ENCODE assay signal across 26 cellular contexts in genomic region chrX:155679715-155680114, GRCh38.
"Had no signal": no experiment of that assay in that cellular context is flagged by ENCODE, and none has a peak within 500 bp of the region (broad histone marks: within the 10 kb centered on the region; RNA-seq: fewer than 3 reads in every experiment).

No MANE protein-coding gene starts in this region.

- H3K36me3 Mint-ChIP-seq: naive thymus-derived CD8-positive, alpha-beta T cell; natural killer cell treated with Interleukin-12 subunit alpha and Interleukin-12 subunit beta and Interleukin-15 and Interleukin-18, amount 100 ng/mL, for 72 hours; stimulated activated effector memory CD8-positive, alpha-beta T cell treated with anti-CD3 and anti-CD28 coated beads, Interleukin-12 subunit alpha, Interleukin-12 subunit beta, amount 100 ng/mL, for 72 hours; stimulated activated naive B cell treated with anti-CD40 and anti-IgM and Interleukin-4, amounts not matched to agents 10 μg/mL and 1 μg/mL and 100 μg/mL, for 72 hours had no signal

- H3K27ac Mint-ChIP-seq: naive thymus-derived CD8-positive, alpha-beta T cell; natural killer cell treated with Interleukin-12 subunit alpha and Interleukin-12 subunit beta and Interleukin-15 and Interleukin-18, amount 100 ng/mL, for 72 hours; nephron progenitor cell; progenitor cell of endocrine pancreas; stimulated activated effector memory CD8-positive, alpha-beta T cell treated with anti-CD3 and anti-CD28 coated beads, Interleukin-12 subunit alpha, Interleukin-12 subunit beta, amount 100 ng/mL, for 72 hours; stimulated activated naive B cell treated with anti-CD40 and anti-IgM and Interleukin-4, amounts not matched to agents 10 μg/mL and 1 μg/mL and 100 μg/mL, for 72 hours; stimulated activated naive CD8-positive, alpha-beta T cell treated with anti-CD3 and anti-CD28 coated beads, Interleukin-15, Interleukin-2, amounts not matched to agents 100 ng/mL and 50 ng/mL, for 24 hours had no signal

- H3K9me3 Mint-ChIP-seq: natural killer cell treated with Interleukin-12 subunit alpha and Interleukin-12 subunit beta and Interleukin-15 and Interleukin-18, amount 100 ng/mL, for 72 hours; stimulated activated effector memory CD8-positive, alpha-beta T cell treated with anti-CD3 and anti-CD28 coated beads, Interleukin-12 subunit alpha, Interleukin-12 subunit beta, amount 100 ng/mL, for 72 hours; stimulated activated naive B cell treated with anti-CD40 and anti-IgM and Interleukin-4, amounts not matched to agents 10 μg/mL and 1 μg/mL and 100 μg/mL, for 72 hours; stimulated activated naive CD8-positive, alpha-beta T cell treated with anti-CD3 and anti-CD28 coated beads, Interleukin-15, Interleukin-2, amounts not matched to agents 100 ng/mL and 50 ng/mL, for 24 hours had no signal

- ATAC-seq: naive thymus-derived CD8-positive, alpha-beta T cell; natural killer cell treated with Interleukin-12 subunit alpha and Interleukin-12 subunit beta and Interleukin-15 and Interleukin-18, amount 100 ng/mL, for 72 hours; psoas muscle; right cardiac atrium; right lobe of liver; stimulated activated effector memory CD8-positive, alpha-beta T cell treated with anti-CD3 and anti-CD28 coated beads, Interleukin-12 subunit alpha, Interleukin-12 subunit beta, amount 100 ng/mL, for 72 hours; stimulated activated naive B cell treated with anti-CD40 and anti-IgM and Interleukin-4, amounts not matched to agents 10 μg/mL and 1 μg/mL and 100 μg/mL, for 72 hours had no signal

- H3K27me3 Mint-ChIP-seq: progenitor cell of endocrine pancreas; stimulated activated naive B cell treated with anti-CD40 and anti-IgM and Interleukin-4, amounts not matched to agents 10 μg/mL and 1 μg/mL and 100 μg/mL, for 72 hours; stimulated activated naive CD8-positive, alpha-beta T cell treated with anti-CD3 and anti-CD28 coated beads, Interleukin-15, Interleukin-2, amounts not matched to agents 100 ng/mL and 50 ng/mL, for 24 hours had no signal

- H3K4me1 Mint-ChIP-seq: naive thymus-derived CD8-positive, alpha-beta T cell; nephron progenitor cell; neural crest cell; stimulated activated effector memory CD8-positive, alpha-beta T cell treated with anti-CD3 and anti-CD28 coated beads, Interleukin-12 subunit alpha, Interleukin-12 subunit beta, amount 100 ng/mL, for 72 hours; stimulated activated naive B cell treated with anti-CD40 and anti-IgM and Interleukin-4, amounts not matched to agents 10 μg/mL and 1 μg/mL and 100 μg/mL, for 72 hours had no signal

- H3K4me3 Mint-ChIP-seq: naive thymus-derived CD8-positive, alpha-beta T cell; natural killer cell treated with Interleukin-12 subunit alpha and Interleukin-12 subunit beta and Interleukin-15 and Interleukin-18, amount 100 ng/mL, for 72 hours; nephron progenitor cell; neural crest cell; stimulated activated effector memory CD8-positive, alpha-beta T cell treated with anti-CD3 and anti-CD28 coated beads, Interleukin-12 subunit alpha, Interleukin-12 subunit beta, amount 100 ng/mL, for 72 hours; stimulated activated naive B cell treated with anti-CD40 and anti-IgM and Interleukin-4, amounts not matched to agents 10 μg/mL and 1 μg/mL and 100 μg/mL, for 72 hours; stimulated activated naive CD8-positive, alpha-beta T cell treated with anti-CD3 and anti-CD28 coated beads, Interleukin-15, Interleukin-2, amounts not matched to agents 100 ng/mL and 50 ng/mL, for 24 hours had no signal

- DNase-seq: naive thymus-derived CD8-positive, alpha-beta T cell; nephron progenitor cell; nucleus accumbens; ovary; posterior cingulate gyrus; psoas muscle; right cardiac atrium; right lobe of liver; sigmoid colon; small intestine; stimulated activated CD4-positive, alpha-beta T cell treated with anti-CD3 and anti-CD28 coated beads, Interleukin-15, amount 100 ng/mL, for 24 hours; stimulated activated CD4-positive, alpha-beta T cell treated with anti-CD3 and anti-CD28 coated beads, Interleukin-2, amount 100 ng/mL, for 24 hours; stimulated activated CD4-positive, alpha-beta T cell treated with anti-CD3 and anti-CD28 coated beads, Interleukin-2, amount 100 ng/mL, for 48 hours; stimulated activated CD4-positive, alpha-beta T cell treated with anti-CD3 and anti-CD28 coated beads, Interleukin-4, amount 100 ng/mL, for 24 hours; stimulated activated naive B cell treated with anti-CD40 and anti-IgM and Interleukin-4, amounts not matched to agents 10 μg/mL and 1 μg/mL and 100 μg/mL, for 72 hours; stimulated activated naive CD4-positive, alpha-beta T cell treated with Interleukin-2 at 50 U/mL for 16 hours; stomach; thyroid gland; trophoblast cell; upper lobe of left lung; uterus had no signal
